ENCODE assay signal across 8 cellular contexts in the genomic region with DNA sequence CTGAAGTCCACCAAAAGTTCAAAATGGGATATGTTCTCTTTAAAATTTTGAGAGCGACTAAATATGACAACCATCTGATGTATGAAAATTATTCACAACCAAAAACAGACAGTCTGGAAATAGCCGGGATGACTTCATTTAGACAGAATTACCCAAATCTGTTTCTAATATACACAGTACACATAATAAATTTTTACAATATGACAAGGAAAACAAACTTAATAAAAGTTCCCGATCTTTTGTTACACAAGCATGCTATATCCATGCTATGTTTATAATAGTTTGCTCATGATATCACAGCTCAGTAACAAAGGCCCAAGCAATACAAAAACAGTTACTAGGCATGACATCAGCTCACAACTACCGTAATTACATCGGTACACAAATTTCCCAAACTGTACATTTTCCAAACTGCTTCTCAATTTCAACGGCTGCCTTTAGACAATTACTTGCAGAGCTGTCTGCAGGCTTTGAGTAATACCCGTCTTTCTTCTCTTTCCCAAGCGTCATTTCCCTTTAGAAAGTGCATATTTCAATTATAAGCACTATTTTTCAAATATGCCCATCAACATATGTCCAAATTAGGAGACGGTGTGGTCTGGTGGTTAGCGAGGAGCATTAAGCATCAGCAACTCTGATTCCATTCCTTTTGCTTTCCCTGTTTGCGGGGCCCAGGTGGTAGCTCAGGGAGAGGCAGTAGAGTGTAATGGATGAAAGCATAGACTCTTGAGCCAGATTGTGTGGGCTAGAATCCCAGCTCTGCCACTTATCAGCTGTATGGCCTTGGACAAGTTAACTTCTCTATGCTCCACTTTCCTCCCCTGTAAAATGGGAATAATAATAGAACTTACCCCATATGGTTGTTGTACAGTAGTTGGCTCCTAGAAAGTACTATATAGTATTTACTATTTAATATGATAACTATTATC.
DNase-seq lines count a peak whose midpoint lies in the region; ATAC-seq and TF ChIP-seq lines count a peak whose summit lies in the region.

No MANE protein-coding gene starts in this region.

- ATAC-seq in naive B cell (ENCODE audit: low read depth in 2 of 2), result no peak
- no peak for ATAC-seq in GM21786 (IDR thresholded peaks at IDR 0.05; ENCODE audit: unreplicated experiment)

- no peaks in the 10 kb centered on the region for H3K9me3 ChIP-seq in colonic mucosa

- H3K4me3 Mint-ChIP-seq in naive B cell (no peak overlapping the region), nephron progenitor cell (no peak overlapping the region)

- H3K4me1 ChIP-seq in colonic mucosa, result no peaks in the 10 kb centered on the region

- H3K36me3 Mint-ChIP-seq in naive B cell (peaks cover 14 to 22% of the 10 kb centered on the region in 2 donors), nephron progenitor cell (ENCODE audit: low read depth) (no peaks in the 10 kb centered on the region)

- no peak overlapping the region for H3K4me3 ChIP-seq in colonic mucosa

- H3K36me3 ChIP-seq in colonic mucosa, result no peaks in the 10 kb centered on the region

- TF ChIP-seq CTCF in colonic mucosa (IDR thresholded peaks at IDR 0.05) (no peak), nephron progenitor cell (IDR thresholded peaks at IDR 0.05) (no peak)

- H3K9ac ChIP-seq in colonic mucosa (ENCODE audit: low read depth in 2 of 2, low read length in 2 of 2), result no peak overlapping the region

- intact Hi-C loops in colonic mucosa (cut with DNase I), result no loop called here

- H3K27ac ChIP-seq in colonic mucosa, result peak overlapping the region; percentile 22

- H3K9me3 Mint-ChIP-seq in naive B cell, result no peaks in the 10 kb centered on the region
- no peaks in the 10 kb centered on the region for H3K9me3 Mint-ChIP-seq in nephron progenitor cell

- DNase-seq in AG20443 (ENCODE audit: low spot score) (peak; percentile 74), NCI-H460 (ENCODE audit: extremely low read depth, low read depth) (peak; percentile 34), colonic mucosa (no peak), naive B cell (no peak), RKO (ENCODE audit: low spot score) (no peak), mucosa of gallbladder (ENCODE audit: low spot score) (no peak), nephron progenitor cell (no peak)

- peaks cover 50 to 56% (median 55%) of the 10 kb centered on the region in 3 donors for H3K4me1 Mint-ChIP-seq in naive B cell
- H3K4me1 Mint-ChIP-seq in nephron progenitor cell, result peaks cover 60% of the 10 kb centered on the region

- H3K27ac Mint-ChIP-seq in naive B cell (peak overlapping the region in 5 of 6 donors; percentile 36 to 94 (median 86)), nephron progenitor cell (no peak overlapping the region)

- H3K27me3 Mint-ChIP-seq in naive B cell, result no peaks in the 10 kb centered on the region
- no peaks in the 10 kb centered on the region for H3K27me3 Mint-ChIP-seq in nephron progenitor cell (ENCODE audit: low read depth, poor library complexity)

- no peaks in the 10 kb centered on the region for H3K27me3 ChIP-seq in colonic mucosa

Comparison
In these comparisons a context has a peak if more than half of its experiments do, and no peak if none do; other contexts are left out.
1. DNase-seq: peak in AG20443 (single experiment) and NCI-H460 (single experiment); none in colonic mucosa (single experiment), naive B cell (single experiment), RKO (single experiment), mucosa of gallbladder (single experiment) and nephron progenitor cell (single experiment).